In the genomic region with DNA sequence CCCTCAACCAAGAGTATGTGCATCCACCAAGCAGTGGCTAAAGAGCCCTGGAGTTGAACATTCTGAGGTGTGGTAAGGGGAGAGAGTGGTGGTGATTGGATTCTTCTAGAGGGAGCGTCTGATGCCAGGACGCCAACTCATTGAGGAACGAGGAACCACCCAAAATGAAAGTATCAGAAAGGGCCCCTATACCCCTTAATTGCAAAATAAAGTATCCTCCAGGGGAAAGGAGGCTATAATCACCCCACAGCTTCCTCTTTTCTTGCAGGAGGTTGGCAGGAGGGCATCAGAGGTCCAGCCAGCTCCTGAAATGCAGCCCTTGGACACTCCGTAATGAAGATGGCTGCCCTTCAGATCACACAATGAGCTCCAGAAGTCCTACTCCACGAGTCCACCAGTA, we compare ENCODE assay signal across 34 cellular contexts. TPM values are rescaled to one million over a fixed set of nuclear protein-coding genes. Genes with fewer than 3 reads are reported as not detected.
"Had no signal": no experiment of that assay in that cellular context is flagged by ENCODE, and none has a peak within 500 bp of the region (broad histone marks: within the 10 kb centered on the region; RNA-seq: fewer than 3 reads in every experiment).

No MANE protein-coding gene starts in this region.

- H3K4me3 ChIP-seq: ascending aorta, cardiac muscle cell, colonic mucosa, esophagus squamous epithelium, heart right ventricle, ovary, right lobe of liver, testis, transverse colon had no signal

- ATAC-seq: heart right ventricle; left ventricle myocardium superior; right lobe of liver; stimulated activated naive CD8-positive, alpha-beta T cell treated with anti-CD3 and anti-CD28 coated beads, Interleukin-15, Interleukin-2, amounts not matched to agents 100 U/mL and 50 U/mL, for 24 hours had no signal

- H3K36me3 Mint-ChIP-seq: activated naive CD4-positive, alpha-beta T cell treated with anti-CD3 and anti-CD28 coated beads, Interleukin-2, amount 10 ng/mL, durations not matched to agents 7 days and 5 days; activated naive CD8-positive, alpha-beta T cell treated with anti-CD3 and anti-CD28 coated beads, Interleukin-2, amount 10 ng/mL, durations not matched to agents 7 days and 5 days; brain had no signal

- H3K27me3 ChIP-seq: ascending aorta, cardiac muscle cell, colonic mucosa, esophagus squamous epithelium, neutrophil, ovary, right lobe of liver, testis, transverse colon had no signal

- H3K27ac ChIP-seq: ascending aorta, cardiac muscle cell, colonic mucosa, epithelial cell of prostate, esophagus squamous epithelium, heart right ventricle, neutrophil, ovary, right lobe of liver, testis, transverse colon had no signal

- H3K27me3 Mint-ChIP-seq: progenitor cell of endocrine pancreas had no signal

- H3K9me3 ChIP-seq: ascending aorta, colonic mucosa, esophagus squamous epithelium, heart right ventricle, neutrophil, ovary, right lobe of liver, testis, transverse colon had no signal

- H3K4me1 Mint-ChIP-seq: activated CD4-positive, alpha-beta memory T cell treated with anti-CD3 and anti-CD28 coated beads, Interleukin-2, amount 10 ng/mL, durations not matched to agents 7 days and 5 days; activated CD4-positive, alpha-beta T cell treated with anti-CD3 and anti-CD28 coated beads, Interleukin-2, amount 10 ng/mL, durations not matched to agents 7 days and 5 days; activated naive CD4-positive, alpha-beta T cell treated with anti-CD3 and anti-CD28 coated beads, Interleukin-2, amount 10 ng/mL, durations not matched to agents 7 days and 5 days; activated naive CD8-positive, alpha-beta T cell treated with anti-CD3 and anti-CD28 coated beads, Interleukin-2, amount 10 ng/mL, durations not matched to agents 7 days and 5 days; brain; nephron progenitor cell had no signal

- H3K4me3 Mint-ChIP-seq: activated CD4-positive, alpha-beta memory T cell treated with anti-CD3 and anti-CD28 coated beads, Interleukin-2, amount 10 ng/mL, durations not matched to agents 7 days and 5 days; activated CD4-positive, alpha-beta T cell treated with anti-CD3 and anti-CD28 coated beads, Interleukin-2, amount 10 ng/mL, durations not matched to agents 7 days and 5 days; activated naive CD4-positive, alpha-beta T cell treated with anti-CD3 and anti-CD28 coated beads, Interleukin-2, amount 10 ng/mL, durations not matched to agents 7 days and 5 days; activated naive CD8-positive, alpha-beta T cell treated with anti-CD3 and anti-CD28 coated beads, Interleukin-2, amount 10 ng/mL, durations not matched to agents 7 days and 5 days; activated T-cell treated with anti-CD3 and anti-CD28 coated beads, Interleukin-2, amount 50 U/mL, for 24 hours; brain; nephron progenitor cell had no signal

- DNase-seq: activated CD4-positive, alpha-beta memory T cell treated with anti-CD3 and anti-CD28 coated beads, Interleukin-2, amount 10 ng/mL, durations not matched to agents 7 days and 5 days; activated CD4-positive, alpha-beta T cell treated with anti-CD3 and anti-CD28 coated beads for 1 hour; activated CD4-positive, alpha-beta T cell treated with anti-CD3 and anti-CD28 coated beads, Interleukin-2, amount 10 ng/mL, durations not matched to agents 7 days and 5 days; activated CD8-positive, alpha-beta memory T cell treated with anti-CD3 and anti-CD28 coated beads, Interleukin-2, amount 50 U/mL, for 48 hours; activated gamma-delta T cell; activated naive CD4-positive, alpha-beta T cell treated with anti-CD3 and anti-CD28 coated beads, Interleukin-2, amount 10 ng/mL, durations not matched to agents 7 days and 5 days; activated naive CD8-positive, alpha-beta T cell treated with anti-CD3 and anti-CD28 coated beads, Interleukin-2, amount 10 ng/mL, durations not matched to agents 7 days and 5 days; activated T-cell treated with anti-CD3 and anti-CD28 coated beads, Interleukin-2, amount 50 U/mL, for 24 hours; cerebellar nuclear complex; colonic mucosa; effector CD8-positive, alpha-beta T cell; esophagus squamous epithelium; foreskin melanocyte; heart right ventricle; left ventricle myocardium superior; nephron progenitor cell; ovary; right lobe of liver; stimulated activated CD4-positive, alpha-beta T cell treated with anti-CD3 and anti-CD28 coated beads, Interleukin-2, amount 100 ng/mL, for 48 hours; stimulated activated naive CD8-positive, alpha-beta T cell treated with anti-CD3 and anti-CD28 coated beads, Interleukin-15, Interleukin-2, amounts not matched to agents 100 U/mL and 50 U/mL, for 24 hours; testis; transverse colon had no signal

- H3K27ac Mint-ChIP-seq: activated CD4-positive, alpha-beta memory T cell treated with anti-CD3 and anti-CD28 coated beads, Interleukin-2, amount 10 ng/mL, durations not matched to agents 7 days and 5 days; activated CD4-positive, alpha-beta T cell treated with anti-CD3 and anti-CD28 coated beads, Interleukin-2, amount 10 ng/mL, durations not matched to agents 7 days and 5 days; activated naive CD4-positive, alpha-beta T cell treated with anti-CD3 and anti-CD28 coated beads, Interleukin-2, amount 10 ng/mL, durations not matched to agents 7 days and 5 days; activated naive CD8-positive, alpha-beta T cell treated with anti-CD3 and anti-CD28 coated beads, Interleukin-2, amount 10 ng/mL, durations not matched to agents 7 days and 5 days; activated T-cell treated with anti-CD3 and anti-CD28 coated beads, Interleukin-2, amount 50 U/mL, for 24 hours; brain; nephron progenitor cell; progenitor cell of endocrine pancreas had no signal

- H3K4me1 ChIP-seq: ascending aorta, colonic mucosa, esophagus squamous epithelium, heart right ventricle, testis, transverse colon had no signal

- H3K9me3 Mint-ChIP-seq: activated CD4-positive, alpha-beta memory T cell treated with anti-CD3 and anti-CD28 coated beads, Interleukin-2, amount 10 ng/mL, durations not matched to agents 7 days and 5 days; activated CD4-positive, alpha-beta T cell treated with anti-CD3 and anti-CD28 coated beads, Interleukin-2, amount 10 ng/mL, durations not matched to agents 7 days and 5 days; activated naive CD4-positive, alpha-beta T cell treated with anti-CD3 and anti-CD28 coated beads, Interleukin-2, amount 10 ng/mL, durations not matched to agents 7 days and 5 days; activated naive CD8-positive, alpha-beta T cell treated with anti-CD3 and anti-CD28 coated beads, Interleukin-2, amount 10 ng/mL, durations not matched to agents 7 days and 5 days; activated T-cell treated with anti-CD3 and anti-CD28 coated beads, Interleukin-2, amount 50 U/mL, for 24 hours had no signal

- H3K36me3 ChIP-seq: ascending aorta, cardiac muscle cell, colonic mucosa, esophagus squamous epithelium, heart right ventricle, neutrophil, ovary, right lobe of liver, transverse colon had no signal

RNA-seq across cellular contexts. Expression of gene KIAA1210, which starts 5.3 kb away (rescaled TPM):
- total RNA-seq: activated CD4-positive, alpha-beta memory T cell treated with anti-CD3 and anti-CD28 coated beads, Interleukin-2, amount 10 ng/mL, durations not matched to agents 7 days and 5 days; activated CD4-positive, alpha-beta T cell treated with anti-CD3 and anti-CD28 coated beads, Interleukin-2, amount 10 ng/mL, durations not matched to agents 7 days and 5 days; activated naive CD8-positive, alpha-beta T cell treated with anti-CD3 and anti-CD28 coated beads, Interleukin-2, amount 10 ng/mL, durations not matched to agents 7 days and 5 days; cardiac muscle cell; colonic mucosa; dermis microvascular lymphatic vessel endothelial cell; esophagus squamous epithelium; glomerular endothelial cell; left ventricle myocardium superior; lung microvascular endothelial cell; mucosa of gallbladder; progenitor cell of endocrine pancreas; renal cortical epithelial cell; skeletal muscle tissue; transverse colon had no signal
